In genomic region chr13:26184791-26185250, GRCh38 we compare ENCODE assay signal across 8 cellular contexts. TPM values are rescaled to one million over a fixed set of nuclear protein-coding genes. Genes with fewer than 3 reads are reported as not detected.
DNase-seq lines count a peak whose midpoint lies in the region; ATAC-seq and TF ChIP-seq lines count a peak whose summit lies in the region.

No MANE protein-coding gene starts in this region.

- no peaks in the 10 kb centered on the region for H3K36me3 ChIP-seq in ovary
- H3K36me3 ChIP-seq in upper lobe of left lung, result no peaks in the 10 kb centered on the region

- peak; percentile 33 for ATAC-seq in GM19035 (IDR thresholded peaks at IDR 0.05; ENCODE audit: unreplicated experiment)
- ATAC-seq in upper lobe of left lung (ENCODE audit: low FRiP score in 2 of 2), result peak; percentile 63 to 67

- H3K4me1 ChIP-seq in ovary (ENCODE audit: insufficient read depth) (peaks cover 9% of the 10 kb centered on the region), upper lobe of left lung (peaks cover 5 to 13% (median 11%) of the 10 kb centered on the region in 4 donors)

- no peak for TF ChIP-seq POLR2A in ovary (IDR thresholded peaks at IDR 0.05)
- no peak for TF ChIP-seq POLR2A in upper lobe of left lung (IDR thresholded peaks at IDR 0.05)

- H3K27me3 ChIP-seq in ovary, result no peaks in the 10 kb centered on the region
- no peaks in the 10 kb centered on the region for H3K27me3 ChIP-seq in upper lobe of left lung

- intact Hi-C loops in ovary (cut with DNase I), result loop anchor here (5.0 to 10.0 kb wide), 5 partner anchors 300 to 750 kb away; no protein-coding TSS in a partner anchor

- peak; percentile 85 for TF ChIP-seq CTCF in foreskin fibroblast (IDR thresholded peaks at IDR 0.05; ENCODE audit: low read depth, low read length)
- TF ChIP-seq CTCF in ovary (IDR thresholded peaks at IDR 0.05), result peak; percentile 41 to 70 (median 52)
- TF ChIP-seq CTCF in upper lobe of left lung (IDR thresholded peaks at IDR 0.05), result peak; percentile 62 to 95 (median 81)

- DNase-seq in AG20443 (ENCODE audit: low spot score), result peak; percentile 76
- DNase-seq in Kasumi-1 (lab: John Stamatoyannopoulos, UW), result peak; percentile 34 to 39
- peak; percentile 61 for DNase-seq in RPMI7951 (ENCODE audit: low read depth)
- peak; percentile 30 to 40 for DNase-seq in activated T-helper 1 cell treated with anti-CD3 and anti-CD28 coated beads, Interleukin-2, amount 50 U/mL, for 16 hours (ENCODE audit: low read depth in 1 of 2, low spot score in 1 of 2)
- peak; percentile 55 to 88 for DNase-seq in foreskin fibroblast
- DNase-seq in ovary, result peak; percentile 47 to 71 (median 63)
- peak in 1 of 2 donors; percentile 50 for DNase-seq in upper lobe of left lung

- WGBS in ovary, 3 donors, result 62 to 67% (median 62%) methylated on average over 8 of the region's 8 CpGs
- WGBS in upper lobe of left lung, 2 donors, result 59 to 62% methylated on average over 8 of the region's 8 CpGs

- no peaks in the 10 kb centered on the region for H3K9me3 ChIP-seq in ovary
- no peaks in the 10 kb centered on the region for H3K9me3 ChIP-seq in upper lobe of left lung

- H3K4me3 ChIP-seq in foreskin fibroblast (ENCODE audit: low read depth in 1 of 2, low read length in 2 of 2), result no peak overlapping the region
- no peak overlapping the region for H3K4me3 ChIP-seq in ovary
- H3K4me3 ChIP-seq in upper lobe of left lung, result no peak overlapping the region

- H3K27ac ChIP-seq in ovary, result no peak overlapping the region
- no peak overlapping the region for H3K27ac ChIP-seq in upper lobe of left lung

- TF ChIP-seq EP300 in ovary (IDR thresholded peaks at IDR 0.05) (no peak), upper lobe of left lung (IDR thresholded peaks at IDR 0.05) (no peak)

RNA-seq across cellular contexts. Expression of gene RNF6, which starts 37.3 kb away (rescaled TPM):
- total RNA-seq in RPMI7951 (2014; rRNA removed; shearing (Covaris generic)), result 25.3 and 36.2 TPM in 2 replicates
- total RNA-seq in ovary (10 to 100 TPM; 10.7 to 26.2 (median 17.7) TPM), upper lobe of left lung (10 to 100 TPM; 14.7 to 39.9 (median 30.7) TPM)
- 10 to 100 TPM; 10.7 to 15.7 TPM for polyA plus RNA-seq in ovary
